ENCODE assay signal across 9 cellular contexts in genomic region chr2:37934591-37935513, GRCh38.
DNase-seq lines count a peak whose midpoint lies in the region; ATAC-seq lines count a peak whose summit lies in the region.
"Had no signal": no experiment of that assay in that cellular context is flagged by ENCODE, and none has a peak within 500 bp of the region (broad histone marks: within the 10 kb centered on the region; RNA-seq: fewer than 3 reads in every experiment).

No MANE protein-coding gene starts in this region.

- peak overlapping the region; percentile 11 for H3K4me3 Mint-ChIP-seq in dendritic cell treated with granulocyte-macrophage colony-stimulating factor and Interleukin-4, amounts not matched to agents 40 ng/mL and 50 ng/mL, for 4 days

- H3K9me3 Mint-ChIP-seq in dendritic cell treated with granulocyte-macrophage colony-stimulating factor and Interleukin-4, amounts not matched to agents 40 ng/mL and 50 ng/mL, for 4 days = peaks cover 17% of the 10 kb centered on the region

- no peak overlapping the region for H3K27ac Mint-ChIP-seq in dendritic cell treated with granulocyte-macrophage colony-stimulating factor and Interleukin-4, amounts not matched to agents 40 ng/mL and 50 ng/mL, for 4 days

- intact Hi-C loops in dendritic cell treated with granulocyte-macrophage colony-stimulating factor and Interleukin-4, amounts not matched to agents 40 ng/mL and 50 ng/mL, for 4 days (cut with micrococcal nuclease) = no loop called here

- H3K4me1 Mint-ChIP-seq in dendritic cell treated with granulocyte-macrophage colony-stimulating factor and Interleukin-4, amounts not matched to agents 40 ng/mL and 50 ng/mL, for 4 days (ENCODE audit: low read depth) = peaks cover 38% of the 10 kb centered on the region

- peaks cover 37% of the 10 kb centered on the region for H3K36me3 Mint-ChIP-seq in dendritic cell treated with granulocyte-macrophage colony-stimulating factor and Interleukin-4, amounts not matched to agents 40 ng/mL and 50 ng/mL, for 4 days (ENCODE audit: low read depth)

- no peaks in the 10 kb centered on the region for H3K27me3 Mint-ChIP-seq in dendritic cell treated with granulocyte-macrophage colony-stimulating factor and Interleukin-4, amounts not matched to agents 40 ng/mL and 50 ng/mL, for 4 days

- peak; percentile 87 for ATAC-seq in GM18498 (IDR thresholded peaks at IDR 0.05; ENCODE audit: unreplicated experiment)
- ATAC-seq in GM21423 (IDR thresholded peaks at IDR 0.05; ENCODE audit: unreplicated experiment) = peak; percentile 94
- peak; percentile 93 for ATAC-seq in HG03460 (IDR thresholded peaks at IDR 0.05; ENCODE audit: unreplicated experiment)

- no peak for DNase-seq in hippocampal formation (lab: John Stamatoyannopoulos, UW)
- no peak for DNase-seq in C1 segment of cervical spinal cord (lab: John Stamatoyannopoulos, UW)
- no peak for DNase-seq in NCI-H2081 treated with DMSO at 0.1 percent for 48 hours (lab: John Stamatoyannopoulos, UW)
- DNase-seq in DMS79 treated with DMSO at 0.1 percent for 48 hours (lab: John Stamatoyannopoulos, UW) = no peak
- DNase-seq: right lobe of liver had no signal
